Comparison of ENCODE assay signal across 3 cellular contexts in the genomic region with DNA sequence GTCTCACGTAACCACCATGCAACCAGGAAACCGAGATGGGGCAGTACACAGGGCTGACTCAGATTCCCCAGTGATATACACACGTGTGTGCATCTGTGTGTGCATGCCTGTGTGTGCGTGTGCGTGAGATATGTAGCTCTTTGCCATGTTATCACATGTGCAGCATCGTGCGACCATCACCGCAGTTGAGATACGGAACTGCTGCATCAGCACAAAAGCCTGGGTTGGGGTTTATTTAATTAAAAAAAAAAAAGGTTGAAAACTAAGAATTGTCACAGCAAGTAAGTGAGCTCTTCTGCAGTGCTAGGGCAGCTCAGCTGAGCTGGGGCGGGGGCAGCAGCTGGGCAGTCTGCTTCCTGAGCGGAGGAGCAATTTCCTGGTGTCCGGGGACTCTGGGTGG.
A peak's percentile ranks its signal among the peaks of the same experiment; 100 is the strongest.
TF ChIP-seq lines count a peak whose summit lies in the region.

No MANE protein-coding gene starts in this region.

TF ChIP-seq in A549, 52 proteins besides CTCF, POLR2A, EP300 and RAD21:
- TF ChIP-seq, protein P1, sequence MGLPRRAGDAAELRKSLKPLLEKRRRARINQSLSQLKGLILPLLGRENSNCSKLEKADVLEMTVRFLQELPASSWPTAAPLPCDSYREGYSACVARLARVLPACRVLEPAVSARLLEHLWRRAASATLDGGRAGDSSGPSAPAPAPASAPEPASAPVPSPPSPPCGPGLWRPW (IDR thresholded peaks at IDR 0.05), result no peak
- TF ChIP-seq GATA3 (IDR thresholded peaks at IDR 0.05; ENCODE audit: borderline replicate concordance), result no peak
- TF ChIP-seq NR3C1 (IDR thresholded peaks at IDR 0.05), result no peak
- TF ChIP-seq MAFK (IDR thresholded peaks at IDR 0.05; ENCODE audit: partially characterized antibody), result peak; percentile 84
TF ChIP-seq in A549: peak in this region for 1.

TF ChIP-seq in K562, 482 proteins besides CTCF, POLR2A, EP300 and RAD21 (continued from another document):
- no peak for TF ChIP-seq CEBPG (CRISPR knock-in tag; IDR thresholded peaks at IDR 0.05)
- peak in 1 of 2 experiments; percentile 60; a peak in 1 of 4 replicates for TF ChIP-seq CEBPG (tag; conservative IDR thresholded peaks at IDR 0.05 in 1 of 2, IDR thresholded peaks at IDR 0.05 in 1 of 2)
- peak in 1 of 2 experiments; percentile 47; a peak in 1 of 4 replicates for TF ChIP-seq KDM1A (IDR thresholded peaks at IDR 0.05)
- peak; percentile 73 for TF ChIP-seq MAFF (IDR thresholded peaks at IDR 0.05; ENCODE audit: low read length)
- TF ChIP-seq MAFG (tag; conservative IDR thresholded peaks at IDR 0.05), result peak; percentile 88
- peak; percentile 88 for TF ChIP-seq ZNF316 (IDR thresholded peaks at IDR 0.05)
- TF ChIP-seq HSF4 (CRISPR knock-in tag; IDR thresholded peaks at IDR 0.05; ENCODE audit: borderline replicate concordance), result no peak
- TF ChIP-seq, protein P2, sequence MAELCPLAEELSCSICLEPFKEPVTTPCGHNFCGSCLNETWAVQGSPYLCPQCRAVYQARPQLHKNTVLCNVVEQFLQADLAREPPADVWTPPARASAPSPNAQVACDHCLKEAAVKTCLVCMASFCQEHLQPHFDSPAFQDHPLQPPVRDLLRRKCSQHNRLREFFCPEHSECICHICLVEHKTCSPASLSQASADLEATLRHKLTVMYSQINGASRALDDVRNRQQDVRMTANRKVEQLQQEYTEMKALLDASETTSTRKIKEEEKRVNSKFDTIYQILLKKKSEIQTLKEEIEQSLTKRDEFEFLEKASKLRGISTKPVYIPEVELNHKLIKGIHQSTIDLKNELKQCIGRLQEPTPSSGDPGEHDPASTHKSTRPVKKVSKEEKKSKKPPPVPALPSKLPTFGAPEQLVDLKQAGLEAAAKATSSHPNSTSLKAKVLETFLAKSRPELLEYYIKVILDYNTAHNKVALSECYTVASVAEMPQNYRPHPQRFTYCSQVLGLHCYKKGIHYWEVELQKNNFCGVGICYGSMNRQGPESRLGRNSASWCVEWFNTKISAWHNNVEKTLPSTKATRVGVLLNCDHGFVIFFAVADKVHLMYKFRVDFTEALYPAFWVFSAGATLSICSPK (IDR thresholded peaks at IDR 0.05; ENCODE audit: borderline replicate concordance), result no peak
- TF ChIP-seq RBBP5 (IDR thresholded peaks at IDR 0.05; ENCODE audit: borderline replicate concordance, insufficient read depth, low read length, poor library complexity, severe bottlenecking), result no peak
- no peak for TF ChIP-seq MCM5 (IDR thresholded peaks at IDR 0.05; ENCODE audit: low read depth)
- no peak for TF ChIP-seq CREM (IDR thresholded peaks at IDR 0.05; ENCODE audit: low read depth)
- peak; percentile 80 for TF ChIP-seq C11orf30 (IDR thresholded peaks at IDR 0.05; ENCODE audit: low read depth)
- TF ChIP-seq MAFK (IDR thresholded peaks at IDR 0.05; ENCODE audit: low read length), result peak; percentile 77

TF ChIP-seq in HEK293T, 16 proteins besides CTCF, POLR2A, EP300 and RAD21 (continued from another document):
- TF ChIP-seq, protein P3, sequence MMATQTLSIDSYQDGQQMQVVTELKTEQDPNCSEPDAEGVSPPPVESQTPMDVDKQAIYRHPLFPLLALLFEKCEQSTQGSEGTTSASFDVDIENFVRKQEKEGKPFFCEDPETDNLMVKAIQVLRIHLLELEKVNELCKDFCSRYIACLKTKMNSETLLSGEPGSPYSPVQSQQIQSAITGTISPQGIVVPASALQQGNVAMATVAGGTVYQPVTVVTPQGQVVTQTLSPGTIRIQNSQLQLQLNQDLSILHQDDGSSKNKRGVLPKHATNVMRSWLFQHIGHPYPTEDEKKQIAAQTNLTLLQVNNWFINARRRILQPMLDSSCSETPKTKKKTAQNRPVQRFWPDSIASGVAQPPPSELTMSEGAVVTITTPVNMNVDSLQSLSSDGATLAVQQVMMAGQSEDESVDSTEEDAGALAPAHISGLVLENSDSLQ (IDR thresholded peaks at IDR 0.05), result no peak
- no peak for TF ChIP-seq FOXA1 (IDR thresholded peaks at IDR 0.05)
